In genomic region chr10:21831986-21832735, GRCh38 we compare ENCODE assay signal across 23 cellular contexts.
A peak's percentile ranks its signal among the peaks of the same experiment; 100 is the strongest.
DNase-seq lines count a peak whose midpoint lies in the region; FAIRE-seq and TF ChIP-seq lines count a peak whose summit lies in the region.
"Had no signal": no experiment of that assay in that cellular context is flagged by ENCODE, and none has a peak within 500 bp of the region (broad histone marks: within the 10 kb centered on the region; RNA-seq: fewer than 3 reads in every experiment).

No MANE protein-coding gene starts in this region.

- no peak for DNase-seq in MCF 10A (ENCODE audit: unreplicated experiment)
- DNase-seq in breast epithelium (ENCODE audit: low spot score in 2 of 2): no peak
- DNase-seq in mammary epithelial cell: peak; percentile 6
- peak; percentile 36 for DNase-seq in fibroblast of the conjunctiva (ENCODE audit: low read depth)
- no peak for DNase-seq in frontal cortex (ENCODE audit: low spot score in 2 of 2)
- no peak for DNase-seq in activated naive CD4-positive, alpha-beta T cell (lab: John Stamatoyannopoulos, UW)
- no peak for DNase-seq in NCI-H1092 treated with DMSO at 0.1 percent for 48 hours (lab: John Stamatoyannopoulos, UW)
- DNase-seq in NCI-H82 treated with DMSO at 0.1 percent for 48 hours (lab: John Stamatoyannopoulos, UW; ENCODE audit: unreplicated experiment): no peak
- DNase-seq: activated effector memory CD4-positive, alpha-beta T cell treated with Interleukin-2 at 50 U/mL for 16 hours; amniotic stem cell; C1 segment of cervical spinal cord; cerebellar nuclear complex; natural killer cell; NCI-H1048; NCI-H2029; NCI-H510A; posterior cingulate gyrus; stimulated activated CD4-positive, alpha-beta T cell treated with anti-CD3 and anti-CD28 coated beads, Interleukin-2, amount 100 ng/mL, for 24 hours; stimulated activated naive CD8-positive, alpha-beta T cell treated with anti-CD3 and anti-CD28 coated beads, Interleukin-15, Interleukin-2, amounts not matched to agents 100 U/mL and 50 U/mL, for 24 hours; SW 1271 had no signal

- H3K4me3 Mint-ChIP-seq in MCF 10A (ENCODE audit: unreplicated experiment): no peak overlapping the region
- H3K4me3 Mint-ChIP-seq: natural killer cell had no signal

- H3K27ac ChIP-seq in breast epithelium: no peak overlapping the region
- no peak overlapping the region for H3K27ac ChIP-seq in mammary epithelial cell (ENCODE audit: insufficient read depth, low read depth, low read length)
- H3K27ac ChIP-seq: 22Rv1, gastroesophageal sphincter, tibial nerve had no signal

- H3K4me3 ChIP-seq in breast epithelium: no peak overlapping the region
- no peak overlapping the region for H3K4me3 ChIP-seq in mammary epithelial cell (replicated peaks in 1 of 3; ENCODE audit: insufficient read depth in 1 of 3, low read depth in 2 of 3, low read length in 3 of 3)
- H3K4me3 ChIP-seq: gastroesophageal sphincter, tibial nerve had no signal

- H3K4me2 ChIP-seq in mammary epithelial cell (ENCODE audit: insufficient read depth, low read depth, low read length): no peak overlapping the region

- H4K20me1 ChIP-seq in mammary epithelial cell (ENCODE audit: insufficient read depth, low read length): no peaks in the 10 kb centered on the region

- H3K27me3 Mint-ChIP-seq in MCF 10A (ENCODE audit: insufficient read depth, unreplicated experiment): no peaks in the 10 kb centered on the region

- no peaks in the 10 kb centered on the region for H3K36me3 Mint-ChIP-seq in MCF 10A (ENCODE audit: insufficient read depth, unreplicated experiment)

- peaks cover 23 to 57% of the 10 kb centered on the region in 2 donors for H3K9me3 ChIP-seq in breast epithelium
- H3K9me3 ChIP-seq in mammary epithelial cell (replicated peaks; ENCODE audit: insufficient read depth, low read length): peaks cover 11% of the 10 kb centered on the region

- 84% methylated on average over 2 of the region's 2 CpGs for WGBS in mammary epithelial cell (ENCODE audit: low coverage, missing lambda C conversion rate)

- dilution Hi-C loops in mammary epithelial cell (cut with HindIII; ENCODE audit: low sequenced_read_pairs): no loop called here

- FAIRE-seq in frontal cortex (lab: Jason Lieb, UNC): no peak

- no peak overlapping the region for H3K9ac ChIP-seq in mammary epithelial cell (ENCODE audit: insufficient read depth, low read length)

- no peak overlapping the region for H2AFZ ChIP-seq in mammary epithelial cell (ENCODE audit: low read depth, low read length)

- H3K79me2 ChIP-seq in mammary epithelial cell (ENCODE audit: insufficient read depth, low read length): no peaks in the 10 kb centered on the region

- intact Hi-C loops in MCF 10A (cut with micrococcal nuclease) (no loop called here), breast epithelium (cut with DNase I; ENCODE audit: low total_unique reads) (no loop called here), mammary epithelial cell (cut with micrococcal nuclease) (no loop called here)

- no peak for TF ChIP-seq POLR2A in breast epithelium (IDR thresholded peaks at IDR 0.05)

- TF ChIP-seq CTCF in MCF 10A (IDR thresholded peaks at IDR 0.05; ENCODE audit: unreplicated experiment) (no peak), breast epithelium (IDR thresholded peaks at IDR 0.05) (no peak), mammary epithelial cell (conservative IDR thresholded peaks at IDR 0.05 in 1 of 2, IDR thresholded peaks at IDR 0.05 in 1 of 2; ENCODE audit: extremely low read depth in 1 of 2, insufficient read depth in 1 of 2, low read depth in 1 of 2, low read length in 2 of 2) (no peak)

- no peaks in the 10 kb centered on the region for H3K4me1 ChIP-seq in breast epithelium
- no peaks in the 10 kb centered on the region for H3K4me1 ChIP-seq in mammary epithelial cell (ENCODE audit: insufficient read depth, low read length)
- H3K4me1 ChIP-seq: gastroesophageal sphincter, tibial nerve had no signal

- H3K27ac Mint-ChIP-seq in MCF 10A (ENCODE audit: low read depth, unreplicated experiment): peak overlapping the region; percentile 1
- H3K27ac Mint-ChIP-seq: natural killer cell had no signal

- POLR2A ChIA-PET in MCF 10A (lab: Yijun Ruan, JAX): no interaction called here

- BruUV-seq in MCF 10A (replicated peaks; lab: Mats Ljungman, UMichigan) (TSS peak; percentile 41), mammary epithelial cell (replicated peaks; lab: Mats Ljungman, UMichigan) (no TSS peak)

- H3K36me3 ChIP-seq in breast epithelium: no peaks in the 10 kb centered on the region
- no peaks in the 10 kb centered on the region for H3K36me3 ChIP-seq in mammary epithelial cell (ENCODE audit: insufficient read depth, low read length)

- CTCF ChIA-PET in MCF 10A (lab: Yijun Ruan, JAX): interaction anchor here (0.6 to 0.7 kb wide), 2 partner anchors 20 to 34 kb away, joined by 3 read pairs; no protein-coding TSS in a partner anchor
- CTCF ChIA-PET in mammary epithelial cell (lab: Charles Lee; ENCODE audit: low non-redundant PET): no interaction called here

- no peaks in the 10 kb centered on the region for H3K27me3 ChIP-seq in breast epithelium
- H3K27me3 ChIP-seq in mammary epithelial cell (ENCODE audit: insufficient read depth, low read length): no peaks in the 10 kb centered on the region
- H3K27me3 ChIP-seq: gastroesophageal sphincter, tibial nerve had no signal

- H3K9me3 Mint-ChIP-seq in MCF 10A (ENCODE audit: unreplicated experiment): peaks cover 23% of the 10 kb centered on the region

- H3K4me1 Mint-ChIP-seq in MCF 10A (ENCODE audit: insufficient read depth, unreplicated experiment): peaks cover 9% of the 10 kb centered on the region

- in situ Hi-C loops in mammary epithelial cell (cut with MboI; ENCODE audit: low sequenced_read_pairs in 2 of 2): no loop called here

Comparison
In these comparisons a context has a peak if more than half of its experiments do, and no peak if none do; other contexts are left out.
1. DNase-seq: peak in mammary epithelial cell (single experiment) and fibroblast of the conjunctiva (single experiment); none in MCF 10A (single experiment), breast epithelium (0 of 2), frontal cortex (0 of 2), activated naive CD4-positive, alpha-beta T cell (0 of 4), NCI-H1092 treated with DMSO at 0.1 percent for 48 hours (single experiment) and NCI-H82 treated with DMSO at 0.1 percent for 48 hours (single experiment).